8 cellular contexts compared by ENCODE assay signal in the genomic region with DNA sequence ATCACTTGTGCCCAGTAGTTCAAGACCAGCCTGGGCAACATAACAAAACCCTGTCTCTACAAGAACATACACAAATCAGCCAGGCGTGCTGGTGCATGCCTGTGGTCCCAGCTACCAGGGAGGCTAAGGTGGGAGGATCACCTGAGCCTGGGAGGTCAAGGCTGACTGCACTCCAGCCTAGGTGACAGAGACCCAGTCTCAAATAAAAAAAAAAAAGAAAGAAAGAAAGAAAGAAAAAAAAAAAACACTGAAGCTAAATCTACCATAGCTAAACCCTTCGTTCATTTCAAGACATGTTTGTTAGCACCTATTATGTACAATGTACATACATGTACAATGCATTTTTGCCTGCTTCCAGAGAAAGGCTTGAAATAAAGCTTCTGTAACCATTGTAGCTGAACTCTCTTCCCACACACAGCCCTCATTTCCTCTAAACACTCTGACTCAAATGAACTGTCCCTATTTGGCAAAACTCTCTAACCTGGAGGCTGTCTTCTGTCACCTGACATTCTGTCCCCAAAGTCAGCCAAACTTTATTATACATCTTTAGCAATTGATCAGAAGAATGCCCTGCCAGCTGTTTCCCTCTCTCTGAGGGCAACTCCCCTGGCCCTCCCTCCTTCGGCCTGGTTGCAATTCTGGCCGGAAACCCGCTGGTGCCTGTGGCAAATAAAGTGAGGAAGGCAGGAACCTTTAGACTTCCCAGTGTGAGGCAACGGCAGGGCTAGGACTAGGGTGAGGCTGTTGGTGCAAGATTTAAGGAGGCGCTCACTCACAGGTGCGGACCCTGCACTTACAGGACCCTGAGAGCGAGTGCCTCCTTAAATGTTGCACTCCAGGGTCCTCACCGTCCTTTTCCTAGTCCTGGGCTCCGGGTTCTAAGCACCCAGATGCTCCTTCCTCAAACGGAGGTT. TPM values are rescaled to one million over a fixed set of nuclear protein-coding genes. Genes with fewer than 3 reads are reported as not detected.
A peak's percentile ranks its signal among the peaks of the same experiment; 100 is the strongest.
DNase-seq lines count a peak whose midpoint lies in the region; ATAC-seq lines count a peak whose summit lies in the region.

No MANE protein-coding gene starts in this region.

- H3K36me3 Mint-ChIP-seq in central memory CD8-positive, alpha-beta T cell (ENCODE audit: insufficient read depth): no peaks in the 10 kb centered on the region

- peak; percentile 54 for ATAC-seq in central memory CD8-positive, alpha-beta T cell (replicated peaks; ENCODE audit: extremely low read depth, poor library complexity, severe bottlenecking)
- no peak for ATAC-seq in GM19324 (IDR thresholded peaks at IDR 0.05; ENCODE audit: low FRiP score, unreplicated experiment)
- ATAC-seq in GM18867 (IDR thresholded peaks at IDR 0.05; ENCODE audit: unreplicated experiment): no peak

- peaks cover 30% of the 10 kb centered on the region for H3K4me1 ChIP-seq in GM23248 (ENCODE audit: insufficient read depth)
- H3K4me1 ChIP-seq in SJCRH30: no peaks in the 10 kb centered on the region; the same call in 1 of the 2 replicates

- peak overlapping the region; percentile 82 for H3K27ac Mint-ChIP-seq in central memory CD8-positive, alpha-beta T cell (ENCODE audit: low read depth)

- WGBS in GM23248 (ENCODE audit: low coverage in 1 of 2, low lambda C conversion rate in 2 of 2, missing lambda C conversion rate in 2 of 2), 2 experiments: 18 to 20% methylated on average over 12 of the region's 12 CpGs

- H3K27me3 ChIP-seq in GM23248 (replicated peaks; ENCODE audit: insufficient read depth): no peaks in the 10 kb centered on the region
- H3K27me3 ChIP-seq in SJCRH30: no peaks in the 10 kb centered on the region

- H3K4me3 ChIP-seq in GM23248 (peak overlapping the region; percentile 95), SJCRH30 (peak overlapping the region; percentile 74)

- peak; percentile 84 to 85 for DNase-seq in AML-193 (lab: John Stamatoyannopoulos, UW)
- DNase-seq in GM23248: peak; percentile 70
- peak; percentile 34 to 67 for DNase-seq in SJCRH30
- DNase-seq in central memory CD8-positive, alpha-beta T cell (ENCODE audit: low spot score in 2 of 2): no peak
- peak; percentile 72 for DNase-seq in kidney tubule cell (ENCODE audit: low spot score)
- peak; percentile 47 for DNase-seq in stimulated activated CD4-positive, alpha-beta T cell treated with anti-CD3 and anti-CD28 coated beads, Interleukin-15, amount 100 ng/mL, for 24 hours

- peak overlapping the region; percentile 70 for H3K4me3 Mint-ChIP-seq in central memory CD8-positive, alpha-beta T cell

- H3K9ac ChIP-seq in GM23248: peak overlapping the region; percentile 78

- H3K4me2 ChIP-seq in GM23248 (ENCODE audit: unreplicated experiment): peak overlapping the region; percentile 94

- peaks cover 30% of the 10 kb centered on the region for H3K4me1 Mint-ChIP-seq in central memory CD8-positive, alpha-beta T cell

- no peaks in the 10 kb centered on the region for H4K20me1 ChIP-seq in GM23248 (ENCODE audit: insufficient read depth)

- H3K36me3 ChIP-seq in GM23248 (ENCODE audit: low read depth) (no peaks in the 10 kb centered on the region), SJCRH30 (no peaks in the 10 kb centered on the region)

- peak overlapping the region; percentile 86 for H2AFZ ChIP-seq in GM23248

- no peaks in the 10 kb centered on the region for H3K9me3 Mint-ChIP-seq in central memory CD8-positive, alpha-beta T cell

- no peaks in the 10 kb centered on the region for H3K9me3 ChIP-seq in GM23248 (ENCODE audit: low read depth)
- H3K9me3 ChIP-seq in SJCRH30 (replicated peaks): no peaks in the 10 kb centered on the region

- peaks cover 2% of the 10 kb centered on the region; the same call in 1 of the 2 replicates for H3F3A ChIP-seq in GM23248 (ENCODE audit: insufficient read depth)

- H3K9me2 ChIP-seq in GM23248 (ENCODE audit: insufficient read depth): no peaks in the 10 kb centered on the region

- peaks cover 71% of the 10 kb centered on the region for H3K79me2 ChIP-seq in GM23248 (ENCODE audit: insufficient read depth)

- in situ Hi-C loops in GM23248 (cut with MboI): no loop called here

- peak overlapping the region; percentile 71 for H3K27ac ChIP-seq in GM23248
- H3K27ac ChIP-seq in SJCRH30: no peak overlapping the region

- H3K27me3 Mint-ChIP-seq in central memory CD8-positive, alpha-beta T cell: no peaks in the 10 kb centered on the region

RNA-seq across cellular contexts. Expression of gene ETHE1, which starts 1.8 kb away (rescaled TPM):
- 71.1 and 100.0 TPM in 2 replicates for total RNA-seq in GM23248 (2014; rRNA removed; shearing (Covaris generic))
- polyA plus RNA-seq in GM23248 (2016; fragmentation: Nextera tagmentation; extraction: Ambion mirVana): 70.8 and 75.4 TPM in 2 replicates
- 11.5 and 12.2 TPM in 2 replicates for total RNA-seq in SJCRH30 (2014; rRNA removed; shearing (Covaris generic))

RNA-seq across cellular contexts. Expression of gene ZNF575, which starts 7.8 kb away (rescaled TPM):
- total RNA-seq in GM23248 (2014; rRNA removed; shearing (Covaris generic)): 0.22 TPM in 1 of 2 replicates, not detected in the other
- 3.1 and 3.9 TPM in 2 replicates for polyA plus RNA-seq in GM23248 (2016; fragmentation: Nextera tagmentation; extraction: Ambion mirVana)
- total RNA-seq in SJCRH30 (2014; rRNA removed; shearing (Covaris generic)): not detected in 2 replicates

RNA-seq across cellular contexts. Expression of gene PHLDB3, which starts 20.6 kb away (rescaled TPM):
- total RNA-seq in GM23248 (2014; rRNA removed; shearing (Covaris generic)): 5.6 and 8.9 TPM in 2 replicates
- 3.9 and 4.6 TPM in 2 replicates for polyA plus RNA-seq in GM23248 (2016; fragmentation: Nextera tagmentation; extraction: Ambion mirVana)
- total RNA-seq in SJCRH30 (2014; rRNA removed; shearing (Covaris generic)): 4.4 and 5.2 TPM in 2 replicates

RNA-seq across cellular contexts. Expression of gene XRCC1, which starts 50.1 kb away (rescaled TPM):
- 26.7 and 28.0 TPM in 2 replicates for total RNA-seq in GM23248 (2014; rRNA removed; shearing (Covaris generic))
- polyA plus RNA-seq in GM23248 (2016; fragmentation: Nextera tagmentation; extraction: Ambion mirVana): 26.7 and 32.4 TPM in 2 replicates
- 43.0 and 43.5 TPM in 2 replicates for total RNA-seq in SJCRH30 (2014; rRNA removed; shearing (Covaris generic))

RNA-seq across cellular contexts. Expression of gene PINLYP, which starts 50.4 kb away (rescaled TPM):
- 1.8 TPM in 1 of 2 replicates, not detected in the other for total RNA-seq in GM23248 (2014; rRNA removed; shearing (Covaris generic))
- polyA plus RNA-seq in GM23248 (2016; fragmentation: Nextera tagmentation; extraction: Ambion mirVana): 1.3 and 2.5 TPM in 2 replicates
- total RNA-seq in SJCRH30 (2014; rRNA removed; shearing (Covaris generic)): 2.7 and 3.9 TPM in 2 replicates

Comparison
In these comparisons a context has a peak if more than half of its experiments do, and no peak if none do; other contexts are left out.
1. DNase-seq: peak in AML-193 (2 of 2), GM23248 (single experiment), SJCRH30 (2 of 2), kidney tubule cell (single experiment) and stimulated activated CD4-positive, alpha-beta T cell treated with anti-CD3 and anti-CD28 coated beads, Interleukin-15, amount 100 ng/mL, for 24 hours (single experiment); none in central memory CD8-positive, alpha-beta T cell (0 of 2).